In the genomic region with DNA sequence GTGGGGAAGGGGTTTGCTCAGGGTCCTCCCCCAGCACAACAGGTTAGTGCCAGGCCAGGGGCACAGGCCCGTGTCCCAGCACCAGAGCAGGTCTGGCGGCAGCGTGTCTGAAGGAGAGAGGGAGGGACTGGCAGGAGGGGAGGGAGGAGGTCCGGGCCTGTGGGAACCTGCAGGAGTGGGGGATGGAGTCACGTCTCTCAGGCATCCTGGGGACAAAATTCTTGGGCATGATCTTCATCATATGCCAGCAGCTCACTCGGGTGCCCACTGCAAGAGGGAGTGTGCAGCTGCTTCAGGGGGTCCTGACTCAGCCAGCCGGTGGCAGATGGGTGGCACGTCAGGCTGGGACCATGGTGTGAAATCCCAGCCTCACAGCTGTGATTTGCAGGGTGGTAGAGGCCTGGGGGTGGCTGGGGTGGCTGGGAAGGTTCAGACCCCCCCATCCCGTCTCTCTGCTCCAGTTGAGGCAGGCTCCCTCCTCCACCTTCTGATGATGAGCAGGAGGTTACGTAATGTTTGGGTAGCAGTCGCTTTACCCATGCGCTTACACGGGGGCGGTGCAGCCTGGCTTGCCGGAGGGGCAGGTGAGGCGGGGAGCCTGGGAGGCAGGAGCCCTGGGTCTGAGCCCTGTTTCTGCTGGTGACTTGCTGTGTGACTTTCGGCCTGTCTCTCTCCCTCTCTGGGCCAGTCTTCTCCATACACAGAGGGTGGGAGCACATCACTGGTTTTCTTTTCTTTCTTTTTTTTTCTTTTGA, we compare ENCODE assay signal across 2 cellular contexts.
A peak's percentile ranks its signal among the peaks of the same experiment; 100 is the strongest.
TF ChIP-seq lines count a peak whose summit lies in the region.

No MANE protein-coding gene starts in this region.

TF ChIP-seq in IMR-90, 13 proteins besides CTCF, POLR2A, EP300 and RAD21:
- TF ChIP-seq MAZ (IDR thresholded peaks at IDR 0.05; ENCODE audit: borderline replicate concordance, low read depth, low read length) (no peak), CEBPB (IDR thresholded peaks at IDR 0.05; ENCODE audit: low read depth, low read length) (peak; percentile 70)

TF ChIP-seq in GM12891, 5 proteins besides CTCF, POLR2A, EP300 and RAD21:
- no peak for TF ChIP-seq POU2F2 (IDR thresholded peaks at IDR 0.05; ENCODE audit: low read depth, low read length)
- TF ChIP-seq POLR2AphosphoS5 (IDR thresholded peaks at IDR 0.05; ENCODE audit: low read depth, low read length): no peak
- no peak for TF ChIP-seq TAF1 (IDR thresholded peaks at IDR 0.05; ENCODE audit: low read depth, low read length)
- no peak for TF ChIP-seq PAX5 (IDR thresholded peaks at IDR 0.05; ENCODE audit: insufficient read depth, low read length, severe bottlenecking)
- no peak for TF ChIP-seq SPI1 (IDR thresholded peaks at IDR 0.05; ENCODE audit: low read depth, low read length)
